Comparison of ENCODE assay signal across 7 cellular contexts in genomic region chr22:30648825-30649224, GRCh38. TPM values are rescaled to one million over a fixed set of nuclear protein-coding genes. Genes with fewer than 3 reads are reported as not detected.
DNase-seq lines count a peak whose midpoint lies in the region; ATAC-seq, FAIRE-seq and TF ChIP-seq lines count a peak whose summit lies in the region.
"Had no signal": no experiment of that assay in that cellular context is flagged by ENCODE, and none has a peak within 500 bp of the region (broad histone marks: within the 10 kb centered on the region; RNA-seq: fewer than 3 reads in every experiment).

No MANE protein-coding gene starts in this region.

- H3K4me3 ChIP-seq in astrocyte (ENCODE audit: insufficient read depth, low read depth, low read length) (no peak overlapping the region), small intestine (ENCODE audit: low read depth in 1 of 2, low read length in 2 of 2) (no peak overlapping the region)

- no peak overlapping the region for H3K9ac ChIP-seq in astrocyte (ENCODE audit: low read length)

- no peaks in the 10 kb centered on the region for H3K9me3 Mint-ChIP-seq in activated CD4-positive, alpha-beta T cell treated with anti-CD3 and anti-CD28 coated beads, Interleukin-2, amount 10 ng/mL, durations not matched to agents 7 days and 5 days
- no peaks in the 10 kb centered on the region for H3K9me3 Mint-ChIP-seq in astrocyte (ENCODE audit: unreplicated experiment)

- ATAC-seq in esophagus mucosa = no peak

- DNase-seq in activated CD4-positive, alpha-beta T cell treated with anti-CD3 and anti-CD28 coated beads, Interleukin-2, amount 10 ng/mL, durations not matched to agents 7 days and 5 days = no peak
- DNase-seq in activated CD4-positive, alpha-beta T cell treated with anti-CD3 and anti-CD28 coated beads for 4 hours = no peak
- DNase-seq in astrocyte (ENCODE audit: low read depth) (no peak), small intestine (peak; percentile 19), GM19239 (ENCODE audit: insufficient read length, low spot score) (no peak)
- DNase-seq: DMS153 had no signal

- peak overlapping the region; percentile 19 for H3K27ac ChIP-seq in astrocyte (ENCODE audit: low read depth, low read length)
- no peak overlapping the region for H3K27ac ChIP-seq in small intestine (ENCODE audit: low read depth in 1 of 2, low read length in 1 of 2)

- H3K36me3 Mint-ChIP-seq in activated CD4-positive, alpha-beta T cell treated with anti-CD3 and anti-CD28 coated beads, Interleukin-2, amount 10 ng/mL, durations not matched to agents 7 days and 5 days (ENCODE audit: low read depth) = peaks cover 6% of the 10 kb centered on the region
- peaks cover 6% of the 10 kb centered on the region for H3K36me3 Mint-ChIP-seq in astrocyte (ENCODE audit: low read depth, unreplicated experiment)

- H3K27me3 ChIP-seq in astrocyte (ENCODE audit: insufficient read depth, low read length) (no peaks in the 10 kb centered on the region), small intestine (ENCODE audit: control insufficient read depth in 2 of 2, insufficient read depth in 2 of 2, low read length in 2 of 2) (no peaks in the 10 kb centered on the region)

- H3K27ac Mint-ChIP-seq in activated CD4-positive, alpha-beta T cell treated with anti-CD3 and anti-CD28 coated beads, Interleukin-2, amount 10 ng/mL, durations not matched to agents 7 days and 5 days = peak overlapping the region; percentile 83
- no peak overlapping the region for H3K27ac Mint-ChIP-seq in astrocyte (ENCODE audit: unreplicated experiment)

- no peak for TF ChIP-seq CTCF in astrocyte (IDR thresholded peaks at IDR 0.05; ENCODE audit: insufficient read depth, low read depth, low read length)

- no peak overlapping the region for H3K4me3 Mint-ChIP-seq in activated CD4-positive, alpha-beta T cell treated with anti-CD3 and anti-CD28 coated beads, Interleukin-2, amount 10 ng/mL, durations not matched to agents 7 days and 5 days
- H3K4me3 Mint-ChIP-seq in astrocyte (ENCODE audit: unreplicated experiment) = no peak overlapping the region

- POLR2A ChIA-PET in activated CD4-positive, alpha-beta T cell treated with anti-CD3 and anti-CD28 coated beads, Interleukin-2, amount 10 ng/mL, durations not matched to agents 7 days and 5 days (lab: Charles Lee) = no interaction called here

- no peaks in the 10 kb centered on the region for H3K9me3 ChIP-seq in astrocyte (ENCODE audit: insufficient read depth, low read depth, low read length)
- H3K9me3 ChIP-seq in small intestine (ENCODE audit: control insufficient read depth, low read depth) = no peaks in the 10 kb centered on the region

- H3K4me1 ChIP-seq in astrocyte (ENCODE audit: insufficient read depth, low read length) = peaks cover 10% of the 10 kb centered on the region
- H3K4me1 ChIP-seq in small intestine (ENCODE audit: control insufficient read depth in 2 of 2, insufficient read depth in 1 of 2, low read depth in 1 of 2, low read length in 1 of 2) = peaks cover 0 to 2% of the 10 kb centered on the region in 2 donors

- no peaks in the 10 kb centered on the region for H3K27me3 Mint-ChIP-seq in activated CD4-positive, alpha-beta T cell treated with anti-CD3 and anti-CD28 coated beads, Interleukin-2, amount 10 ng/mL, durations not matched to agents 7 days and 5 days
- no peaks in the 10 kb centered on the region for H3K27me3 Mint-ChIP-seq in astrocyte (ENCODE audit: low read depth, unreplicated experiment)

- H3K4me1 Mint-ChIP-seq in activated CD4-positive, alpha-beta T cell treated with anti-CD3 and anti-CD28 coated beads, Interleukin-2, amount 10 ng/mL, durations not matched to agents 7 days and 5 days = peaks cover 39% of the 10 kb centered on the region
- H3K4me1 Mint-ChIP-seq in astrocyte (ENCODE audit: low read depth, unreplicated experiment) = no peaks in the 10 kb centered on the region

- H2AFZ ChIP-seq in astrocyte (ENCODE audit: low read depth, low read length) = no peak overlapping the region

- H3K4me2 ChIP-seq in astrocyte (ENCODE audit: low read length) = peak overlapping the region; percentile 15

- H3K36me3 ChIP-seq in astrocyte (ENCODE audit: insufficient read depth, low read length) (no peaks in the 10 kb centered on the region), small intestine (ENCODE audit: control insufficient read depth in 2 of 2, insufficient read depth in 2 of 2, low read length in 2 of 2) (no peaks in the 10 kb centered on the region)

- peaks cover under 1% of the 10 kb centered on the region for H4K20me1 ChIP-seq in astrocyte (ENCODE audit: insufficient read depth, low read length)

- H3K79me2 ChIP-seq in astrocyte (ENCODE audit: insufficient read depth, low read length) = peaks cover 8% of the 10 kb centered on the region

- no peak for FAIRE-seq in astrocyte (lab: Jason Lieb, UNC)
- no peak for FAIRE-seq in small intestine (lab: Jason Lieb, UNC)
- no peak for FAIRE-seq in GM19239 (lab: Jason Lieb, UNC)

- CTCF ChIA-PET in activated CD4-positive, alpha-beta T cell treated with anti-CD3 and anti-CD28 coated beads, Interleukin-2, amount 10 ng/mL, durations not matched to agents 7 days and 5 days (lab: Charles Lee) = interaction anchor here (0.6 to 4.0 kb wide), 11 partner anchors 10 to 142 kb away, joined by 3 to 23 read pairs (median 7); partner anchors contain the start of genes DUSP18 and SLC35E4

- 54 to 83% (median 67%) methylated on average over 3 of the region's 3 CpGs for WGBS in small intestine, 3 donors

RNA-seq across cellular contexts. Expression of gene SLC35E4, which starts 13.2 kb away (rescaled TPM):
- 1 to 10 TPM; 1.8 to 2.5 TPM for total RNA-seq in activated CD4-positive, alpha-beta T cell treated with anti-CD3 and anti-CD28 coated beads, Interleukin-2, amount 10 ng/mL, durations not matched to agents 7 days and 5 days
- 3.2 and 4.2 TPM in 2 replicates for total RNA-seq in astrocyte
- 1 to 10 TPM in 2 of 3 donors, under 1 TPM in 1; 0.54 to 2.2 (median 2.1) TPM for polyA plus RNA-seq in small intestine
- total RNA-seq in esophagus mucosa = 2.0 TPM

RNA-seq across cellular contexts. Expression of gene DUSP18, which starts 18.9 kb away (rescaled TPM):
- 10 to 100 TPM in 1 of 2 experiments, 1 to 10 TPM in 1; 9.8 to 12.2 TPM for total RNA-seq in activated CD4-positive, alpha-beta T cell treated with anti-CD3 and anti-CD28 coated beads, Interleukin-2, amount 10 ng/mL, durations not matched to agents 7 days and 5 days
- total RNA-seq in astrocyte (8.6 and 10.2 TPM in 2 replicates), esophagus mucosa (10.4 TPM)
- 1 to 10 TPM; 4.3 to 9.4 (median 6.0) TPM for polyA plus RNA-seq in small intestine

RNA-seq across cellular contexts. Expression of gene TCN2, which starts 41.9 kb away (rescaled TPM):
- under 1 TPM; 0.32 to 0.54 TPM for total RNA-seq in activated CD4-positive, alpha-beta T cell treated with anti-CD3 and anti-CD28 coated beads, Interleukin-2, amount 10 ng/mL, durations not matched to agents 7 days and 5 days
- total RNA-seq in astrocyte (2.7 and 3.8 TPM in 2 replicates), esophagus mucosa (3.5 TPM)
- polyA plus RNA-seq in small intestine = 10 to 100 TPM in 2 of 3 donors, 1 to 10 TPM in 1; 8.7 to 19.6 (median 12.7) TPM

RNA-seq across cellular contexts. Expression of gene OSBP2, which starts 45.8 kb away (rescaled TPM):
- 1 to 10 TPM; 1.1 TPM for total RNA-seq in activated CD4-positive, alpha-beta T cell treated with anti-CD3 and anti-CD28 coated beads, Interleukin-2, amount 10 ng/mL, durations not matched to agents 7 days and 5 days
- total RNA-seq in astrocyte = 0.48 and 0.89 TPM in 2 replicates
- polyA plus RNA-seq in small intestine = 1 to 10 TPM; 1.3 to 2.2 (median 1.4) TPM
- total RNA-seq in esophagus mucosa = 3.0 TPM

RNA-seq across cellular contexts. Expression of gene PES1, which starts 57.1 kb away (rescaled TPM):
- total RNA-seq in activated CD4-positive, alpha-beta T cell treated with anti-CD3 and anti-CD28 coated beads, Interleukin-2, amount 10 ng/mL, durations not matched to agents 7 days and 5 days = 10 to 100 TPM; 58.5 to 62.7 TPM
- total RNA-seq in astrocyte = 88.7 and 92.9 TPM in 2 replicates
- 10 to 100 TPM; 37.1 to 68.3 (median 60.8) TPM for polyA plus RNA-seq in small intestine
- total RNA-seq in esophagus mucosa = 55.8 TPM
